In genomic region chr22:19785461-19786263, GRCh38 we compare ENCODE assay signal across 1 cellular context.
TF ChIP-seq lines count a peak whose summit lies in the region.

No MANE protein-coding gene starts in this region.

TF ChIP-seq in IMR-90, 13 proteins besides CTCF, POLR2A, EP300 and RAD21:
- TF ChIP-seq, protein P1, sequence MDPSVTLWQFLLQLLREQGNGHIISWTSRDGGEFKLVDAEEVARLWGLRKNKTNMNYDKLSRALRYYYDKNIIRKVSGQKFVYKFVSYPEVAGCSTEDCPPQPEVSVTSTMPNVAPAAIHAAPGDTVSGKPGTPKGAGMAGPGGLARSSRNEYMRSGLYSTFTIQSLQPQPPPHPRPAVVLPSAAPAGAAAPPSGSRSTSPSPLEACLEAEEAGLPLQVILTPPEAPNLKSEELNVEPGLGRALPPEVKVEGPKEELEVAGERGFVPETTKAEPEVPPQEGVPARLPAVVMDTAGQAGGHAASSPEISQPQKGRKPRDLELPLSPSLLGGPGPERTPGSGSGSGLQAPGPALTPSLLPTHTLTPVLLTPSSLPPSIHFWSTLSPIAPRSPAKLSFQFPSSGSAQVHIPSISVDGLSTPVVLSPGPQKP (IDR thresholded peaks at IDR 0.05; ENCODE audit: borderline replicate concordance, low read depth, low read length), result no peak
- TF ChIP-seq CHD1 (IDR thresholded peaks at IDR 0.05; ENCODE audit: low read depth, low read length), result no peak
- TF ChIP-seq MAFK (IDR thresholded peaks at IDR 0.05; ENCODE audit: low read depth, low read length), result no peak
- TF ChIP-seq NFE2L2 (IDR thresholded peaks at IDR 0.05; ENCODE audit: low read depth, low read length), result no peak
- TF ChIP-seq FOS (IDR thresholded peaks at IDR 0.05; ENCODE audit: low read depth, low read length), result no peak
- no peak for TF ChIP-seq MAZ (IDR thresholded peaks at IDR 0.05; ENCODE audit: borderline replicate concordance, low read depth, low read length)
- no peak for TF ChIP-seq RCOR1 (IDR thresholded peaks at IDR 0.05; ENCODE audit: insufficient replicate concordance, low read length)
- TF ChIP-seq MXI1 (IDR thresholded peaks at IDR 0.05; ENCODE audit: borderline replicate concordance, low read depth, low read length), result no peak
- no peak for TF ChIP-seq SMC3 (IDR thresholded peaks at IDR 0.05; ENCODE audit: low read depth, low read length)
TF ChIP-seq in IMR-90: peak in this region for 0.
